Comparison of ENCODE assay signal across 8 cellular contexts in genomic region chr9:14829204-14829603, GRCh38.
"Had no signal": no experiment of that assay in that cellular context is flagged by ENCODE, and none has a peak within 500 bp of the region (broad histone marks: within the 10 kb centered on the region; RNA-seq: fewer than 3 reads in every experiment).

No MANE protein-coding gene starts in this region.

- FAIRE-seq: G401.6, GM12878, GM12891, GM12892, GM18507, GM19239 had no signal

- DNase-seq: GDM1, GF-D8 had no signal

- H3K4me3 ChIP-seq: GM12878 had no signal

- ATAC-seq: GM12878 had no signal
